ENCODE assay signal across 8 cellular contexts in genomic region chr7:85186083-85186520, GRCh38. TPM values are rescaled to one million over a fixed set of nuclear protein-coding genes. Genes with fewer than 3 reads are reported as not detected.
DNase-seq lines count a peak whose midpoint lies in the region; ATAC-seq, FAIRE-seq and TF ChIP-seq lines count a peak whose summit lies in the region.

No MANE protein-coding gene starts in this region.

- CTCF ChIA-PET in HepG2 (lab: Yijun Ruan, JAX; ENCODE audit: low intra/inter-chr PET ratio, low total read pairs): no interaction called here

- H4K20me1 ChIP-seq in HepG2 (ENCODE audit: insufficient read depth, low read length): no peaks in the 10 kb centered on the region

- no peaks in the 10 kb centered on the region for H3K4me1 Mint-ChIP-seq in central memory CD8-positive, alpha-beta T cell
- no peaks in the 10 kb centered on the region for H3K4me1 Mint-ChIP-seq in natural killer cell

- peaks cover 4% of the 10 kb centered on the region for H3K36me3 Mint-ChIP-seq in central memory CD8-positive, alpha-beta T cell (ENCODE audit: insufficient read depth)
- no peaks in the 10 kb centered on the region for H3K36me3 Mint-ChIP-seq in natural killer cell

- no peak for TF ChIP-seq POLR2A in HepG2 (IDR thresholded peaks at IDR 0.05; ENCODE audit: insufficient read depth in 1 of 2, low read depth in 2 of 2, low read length in 2 of 2)
- peak in 1 of 2 donors; percentile 61 for TF ChIP-seq POLR2A in thyroid gland (IDR thresholded peaks at IDR 0.05)

- no TSS peak for BruUV-seq in HepG2 (replicated peaks; lab: Mats Ljungman, UMichigan)

- H3K4me1 ChIP-seq in HepG2 (ENCODE audit: insufficient read depth, low read length) (peaks cover 6% of the 10 kb centered on the region; the same call in 1 of the 2 replicates), thyroid gland (peaks cover 7 to 12% of the 10 kb centered on the region in 2 donors)

- TF ChIP-seq EP300 in HepG2 (IDR thresholded peaks at IDR 0.05; ENCODE audit: low read depth in 2 of 2, low read length in 2 of 2) (no peak), HepG2 (CRISPR knock-in tag; IDR thresholded peaks at IDR 0.05; ENCODE audit: borderline replicate concordance) (no peak)

- H3K4me3 Mint-ChIP-seq in central memory CD8-positive, alpha-beta T cell: peak overlapping the region; percentile 21
- H3K4me3 Mint-ChIP-seq in natural killer cell: no peak overlapping the region

- H3K4me3 ChIP-seq in HepG2 (replicated peaks in 1 of 3; ENCODE audit: insufficient read depth in 1 of 3, low read depth in 2 of 3, low read length in 3 of 3) (peak overlapping the region in 2 of 3 experiments; percentile 21 to 62; a peak in 2 of 6 replicates), thyroid gland (replicated peaks in 1 of 3) (peak overlapping the region; percentile 32 to 86 (median 58))

- H3K79me2 ChIP-seq in HepG2 (ENCODE audit: insufficient read depth, low read length): no peaks in the 10 kb centered on the region

- H3K9me3 Mint-ChIP-seq in central memory CD8-positive, alpha-beta T cell: peaks cover 15% of the 10 kb centered on the region
- H3K9me3 Mint-ChIP-seq in natural killer cell: peaks cover 2% of the 10 kb centered on the region in 2 donors

- intact Hi-C loops in HepG2 (cut with micrococcal nuclease; ENCODE audit: unreplicated experiment) (loop anchor here (1.0 kb wide), 2 partner anchors 270 to 368 kb away; no protein-coding TSS in a partner anchor), thyroid gland (cut with DNase I) (loop anchor here (10.0 kb wide), 1 partner anchor 369 kb away; no protein-coding TSS in a partner anchor), natural killer cell (cut with micrococcal nuclease) (no loop called here)

- H3K27ac ChIP-seq in HepG2 (ENCODE audit: extremely low read length, insufficient read depth, low read length): no peak overlapping the region
- H3K27ac ChIP-seq in thyroid gland: peak overlapping the region; percentile 76 to 92 (median 77)

- H3K9ac ChIP-seq in HepG2 (ENCODE audit: insufficient read depth, low read depth, low read length): no peak overlapping the region

- TF ChIP-seq CTCF in HepG2 (CRISPR knock-in tag; IDR thresholded peaks at IDR 0.05) (no peak), thyroid gland (IDR thresholded peaks at IDR 0.05) (no peak), natural killer cell (IDR thresholded peaks at IDR 0.05) (no peak)

- H3K27me3 ChIP-seq in HepG2 (ENCODE audit: control insufficient read depth in 1 of 2, insufficient read depth in 2 of 2, low read length in 2 of 2) (peaks cover 1 to 30% of the 10 kb centered on the region in 2 experiments; a peak in 4 of 5 replicates), thyroid gland (no peaks in the 10 kb centered on the region)

- no peak overlapping the region for H3K27ac Mint-ChIP-seq in central memory CD8-positive, alpha-beta T cell (ENCODE audit: low read depth)
- H3K27ac Mint-ChIP-seq in natural killer cell: no peak overlapping the region

- no peak for TF ChIP-seq RAD21 in HepG2 (CRISPR knock-in tag; IDR thresholded peaks at IDR 0.05)

- no peak overlapping the region for H2AFZ ChIP-seq in HepG2 (ENCODE audit: low read length)

- H3K4me2 ChIP-seq in HepG2 (ENCODE audit: low read depth, low read length): peak overlapping the region; percentile 70

- H3K36me3 ChIP-seq in HepG2 (replicated peaks in 1 of 2; ENCODE audit: control insufficient read depth in 1 of 2, insufficient read depth in 2 of 2, low read length in 2 of 2) (no peaks in the 10 kb centered on the region), thyroid gland (no peaks in the 10 kb centered on the region)

- DNase-seq in EH (ENCODE audit: low read depth): peak; percentile 73
- peak; percentile 16 to 32 for DNase-seq in Kasumi-1 (lab: John Stamatoyannopoulos, UW)
- no peak for DNase-seq in central memory CD8-positive, alpha-beta T cell (ENCODE audit: low spot score in 2 of 2)
- no peak for DNase-seq in HepG2 (ENCODE audit: low spot score)
- DNase-seq in thyroid gland: peak; percentile 72
- no peak for DNase-seq in AML-193 (lab: John Stamatoyannopoulos, UW)
- DNase-seq in natural killer cell: no peak

- no peak for FAIRE-seq in HepG2 (lab: Jason Lieb, UNC)

- ATAC-seq in GM21825 (IDR thresholded peaks at IDR 0.05; ENCODE audit: unreplicated experiment) (peak; percentile 25), HepG2 (peak; percentile 70), natural killer cell (no peak)
- ATAC-seq in central memory CD8-positive, alpha-beta T cell (replicated peaks; ENCODE audit: extremely low read depth, poor library complexity, severe bottlenecking): no peak

- 10% methylated on average over 11 of the region's 28 CpGs for WGBS in HepG2 (ENCODE audit: low lambda C conversion rate)
- WGBS in thyroid gland, 2 donors: 0 to 2% methylated on average over 12 to 25 of the region's 28 CpGs

- H3K27me3 Mint-ChIP-seq in central memory CD8-positive, alpha-beta T cell: peaks cover 10% of the 10 kb centered on the region
- H3K27me3 Mint-ChIP-seq in natural killer cell (ENCODE audit: low read depth in 2 of 2): peaks cover 0 to 15% of the 10 kb centered on the region in 2 donors

- POLR2A ChIA-PET in HepG2 (lab: Yijun Ruan, JAX): no interaction called here

- in situ Hi-C loops in HepG2 (cut with HindIII; ENCODE audit: extremely low pct_ligation_motif_present, low pct_unique_long_range_greater_than_20kb): no loop called here

- H3K9me3 ChIP-seq in HepG2 (ENCODE audit: low read length) (no peaks in the 10 kb centered on the region), thyroid gland (no peaks in the 10 kb centered on the region)

TF ChIP-seq in HepG2, 621 proteins besides CTCF, POLR2A, EP300 and RAD21 (continues in another document):
- TF ChIP-seq, protein P1, sequence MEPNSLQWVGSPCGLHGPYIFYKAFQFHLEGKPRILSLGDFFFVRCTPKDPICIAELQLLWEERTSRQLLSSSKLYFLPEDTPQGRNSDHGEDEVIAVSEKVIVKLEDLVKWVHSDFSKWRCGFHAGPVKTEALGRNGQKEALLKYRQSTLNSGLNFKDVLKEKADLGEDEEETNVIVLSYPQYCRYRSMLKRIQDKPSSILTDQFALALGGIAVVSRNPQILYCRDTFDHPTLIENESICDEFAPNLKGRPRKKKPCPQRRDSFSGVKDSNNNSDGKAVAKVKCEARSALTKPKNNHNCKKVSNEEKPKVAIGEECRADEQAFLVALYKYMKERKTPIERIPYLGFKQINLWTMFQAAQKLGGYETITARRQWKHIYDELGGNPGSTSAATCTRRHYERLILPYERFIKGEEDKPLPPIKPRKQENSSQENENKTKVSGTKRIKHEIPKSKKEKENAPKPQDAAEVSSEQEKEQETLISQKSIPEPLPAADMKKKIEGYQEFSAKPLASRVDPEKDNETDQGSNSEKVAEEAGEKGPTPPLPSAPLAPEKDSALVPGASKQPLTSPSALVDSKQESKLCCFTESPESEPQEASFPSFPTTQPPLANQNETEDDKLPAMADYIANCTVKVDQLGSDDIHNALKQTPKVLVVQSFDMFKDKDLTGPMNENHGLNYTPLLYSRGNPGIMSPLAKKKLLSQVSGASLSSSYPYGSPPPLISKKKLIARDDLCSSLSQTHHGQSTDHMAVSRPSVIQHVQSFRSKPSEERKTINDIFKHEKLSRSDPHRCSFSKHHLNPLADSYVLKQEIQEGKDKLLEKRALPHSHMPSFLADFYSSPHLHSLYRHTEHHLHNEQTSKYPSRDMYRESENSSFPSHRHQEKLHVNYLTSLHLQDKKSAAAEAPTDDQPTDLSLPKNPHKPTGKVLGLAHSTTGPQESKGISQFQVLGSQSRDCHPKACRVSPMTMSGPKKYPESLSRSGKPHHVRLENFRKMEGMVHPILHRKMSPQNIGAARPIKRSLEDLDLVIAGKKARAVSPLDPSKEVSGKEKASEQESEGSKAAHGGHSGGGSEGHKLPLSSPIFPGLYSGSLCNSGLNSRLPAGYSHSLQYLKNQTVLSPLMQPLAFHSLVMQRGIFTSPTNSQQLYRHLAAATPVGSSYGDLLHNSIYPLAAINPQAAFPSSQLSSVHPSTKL (CRISPR knock-in tag; IDR thresholded peaks at IDR 0.05): no peak
- TF ChIP-seq RNF2 (conservative IDR thresholded peaks at IDR 0.05; ENCODE audit: low read depth): no peak
- TF ChIP-seq POGK (CRISPR knock-in tag; conservative IDR thresholded peaks at IDR 0.05): no peak

RNA-seq across cellular contexts. Expression of gene SEMA3D, which starts 0.8 kb away (rescaled TPM):
- total RNA-seq in HepG2 (2016; rRNA removed; fragmentation: Illumina TruSeq; extraction: Trizol) (0.07 TPM in 1 of 2 replicates, not detected in the other), thyroid gland (100 to 1,000 TPM in 2 of 4 donors, 10 to 100 TPM in 2; 65.8 to 131 (median 91.8) TPM), natural killer cell (not detected)
- total RNA-seq in HepG2 (2016; cell fraction: cytosol; rRNA removed; fragmentation: Illumina TruSeq; extraction: Trizol; ENCODE audit: low read depth): not detected in 2 replicates
- not detected in 2 replicates for total RNA-seq in HepG2 (2016; cell fraction: insoluble cytoplasmic fraction; rRNA removed; fragmentation: Illumina TruSeq; extraction: Trizol)
- total RNA-seq in HepG2 (2016; cell fraction: membrane; rRNA removed; fragmentation: Illumina TruSeq; extraction: Trizol): not detected in 2 replicates
- not detected in 2 replicates for total RNA-seq in HepG2 (2016; cell fraction: nucleus; rRNA removed; fragmentation: Illumina TruSeq; extraction: Trizol)
- polyA plus RNA-seq in HepG2 (2011; rRNA removed): not detected in 2 replicates
- not detected in 2 replicates for polyA plus RNA-seq in HepG2 (2011; cell fraction: cytosol; rRNA removed)
- not detected in 2 replicates for polyA plus RNA-seq in HepG2 (2011; cell fraction: nucleus; rRNA removed)
- polyA plus RNA-seq in HepG2 (2012): not detected in 2 replicates
- polyA plus RNA-seq in HepG2 (2016; cell fraction: cytosol; fragmentation: Illumina TruSeq; extraction: Trizol; ENCODE audit: low read depth): not detected in 2 replicates
- not detected in 2 replicates for polyA plus RNA-seq in HepG2 (2016; cell fraction: insoluble cytoplasmic fraction; fragmentation: Illumina TruSeq; extraction: Trizol; ENCODE audit: low read depth)
- not detected in 2 replicates for polyA plus RNA-seq in HepG2 (2016; cell fraction: membrane; fragmentation: Illumina TruSeq; extraction: Trizol; ENCODE audit: low read depth)
- polyA plus RNA-seq in HepG2 (2016; cell fraction: nucleus; fragmentation: Illumina TruSeq; extraction: Trizol; ENCODE audit: insufficient read depth, low read depth): not detected in 2 replicates
- not detected in 2 replicates for polyA minus RNA-seq in HepG2 (2011; rRNA and poly(A)+ RNA removed; ENCODE audit: low replicate concordance)
- polyA minus RNA-seq in HepG2 (2011; cell fraction: cytosol; rRNA and poly(A)+ RNA removed): not detected in 2 replicates
- polyA minus RNA-seq in HepG2 (2011; cell fraction: nucleus; rRNA and poly(A)+ RNA removed): not detected in 2 replicates

Comparison
In these comparisons a context has a peak if more than half of its experiments do, and no peak if none do; other contexts are left out.
1. DNase-seq: peak in EH (single experiment), Kasumi-1 (2 of 2) and thyroid gland (2 of 2); none in central memory CD8-positive, alpha-beta T cell (0 of 2), HepG2 (single experiment), AML-193 (0 of 2) and natural killer cell (single experiment).
2. ATAC-seq: peak in GM21825 (single experiment) and HepG2 (single experiment); none in central memory CD8-positive, alpha-beta T cell (single experiment) and natural killer cell (0 of 3).
3. RNA of gene SEMA3D, which starts 0.8 kb away (total RNA-seq): 65.8 to 131 TPM in thyroid gland; 0.07 TPM in HepG2 and not detected in natural killer cell; every median in the first group is over 10 times any median in the second.